Comparison of ENCODE assay signal across 20 cellular contexts in the genomic region with DNA sequence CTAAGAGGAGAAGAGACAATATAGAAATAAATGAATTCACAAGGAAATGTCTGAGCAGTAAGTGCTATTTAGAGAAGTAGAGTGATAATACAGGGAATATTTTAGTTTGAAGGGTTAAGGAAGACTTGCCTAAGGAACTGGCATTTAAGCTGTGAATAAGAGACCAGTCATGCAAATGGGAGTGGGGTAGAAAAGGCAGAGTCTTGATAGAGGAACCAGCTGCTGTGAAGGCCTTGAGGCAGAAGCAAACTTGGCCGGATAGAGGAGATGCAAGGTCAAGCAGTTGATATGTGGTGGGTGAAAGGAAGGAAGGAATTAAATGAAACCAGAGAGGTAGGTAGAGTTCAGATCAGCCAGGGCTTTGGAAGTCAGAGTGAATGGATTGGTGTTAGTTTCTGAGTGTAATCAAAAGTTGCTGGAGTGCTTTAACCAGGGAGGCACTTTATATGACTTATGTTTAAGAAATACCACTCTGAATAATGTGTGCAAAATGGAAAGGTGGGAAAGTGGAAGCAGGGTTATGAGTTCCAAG.
"Had no signal": no experiment of that assay in that cellular context is flagged by ENCODE, and none has a peak within 500 bp of the region (broad histone marks: within the 10 kb centered on the region; RNA-seq: fewer than 3 reads in every experiment).

No MANE protein-coding gene starts in this region.

- ATAC-seq: activated T-cell treated with anti-CD3 and anti-CD28 coated beads, Interleukin-2, amount 50 U/mL, for 72 hours; foreskin keratinocyte; left ventricle myocardium superior; stimulated activated naive CD8-positive, alpha-beta T cell treated with anti-CD3 and anti-CD28 coated beads, Interleukin-15, Interleukin-2, amounts not matched to agents 100 U/mL and 50 U/mL, for 24 hours had no signal

- DNase-seq: activated CD4-positive, alpha-beta T cell treated with anti-CD3 and anti-CD28 coated beads, Interleukin-2, amount 50 U/mL, for 1 hour; activated CD4-positive, CD25-positive, alpha-beta regulatory T cell treated with anti-CD3 and anti-CD28 coated beads, Interleukin-2, amount 50 U/mL, for 72 hours; activated CD8-positive, alpha-beta memory T cell treated with anti-CD3 and anti-CD28 coated beads for 24 hours; activated CD8-positive, alpha-beta memory T cell treated with anti-CD3 and anti-CD28 coated beads, Interleukin-2, amount 50 U/mL, for 48 hours; activated effector memory CD4-positive, alpha-beta T cell treated with anti-CD3 and anti-CD28 coated beads, Interleukin-2, amount 50 U/mL, for 16 hours; activated T-cell treated with anti-CD3 and anti-CD28 coated beads, Interleukin-2, amount 50 U/mL, for 72 hours; adrenal gland; dermis blood vessel endothelial cell; effector memory CD4-positive, alpha-beta T cell; head of caudate nucleus; kidney glomerular epithelial cell; left ventricle myocardium superior; stimulated activated naive CD8-positive, alpha-beta T cell treated with anti-CD3 and anti-CD28 coated beads, Interleukin-15, Interleukin-2, amounts not matched to agents 100 U/mL and 50 U/mL, for 24 hours; substantia nigra; SW 1271; T-helper 2 cell; tibial artery had no signal

- FAIRE-seq: endothelial cell of umbilical vein, urothelium cell line had no signal

- H3K36me3 ChIP-seq: adrenal gland, tibial artery had no signal

- H3K9me3 ChIP-seq: adrenal gland, tibial artery had no signal

- H3K27me3 ChIP-seq: foreskin keratinocyte, tibial artery had no signal

- H3K27ac ChIP-seq: adrenal gland, foreskin keratinocyte, tibial artery had no signal

- H3K4me3 ChIP-seq: adrenal gland, tibial artery had no signal
